Comparison of ENCODE assay signal across 1 cellular context in genomic region chr20:37526238-37526838, GRCh38.
TF ChIP-seq lines count a peak whose summit lies in the region.

No MANE protein-coding gene starts in this region.

TF ChIP-seq in HEK293, 187 proteins besides CTCF, POLR2A, EP300 and RAD21 (continued from another document and continues in another):
- TF ChIP-seq MEIS1 (CRISPR knock-in tag; IDR thresholded peaks at IDR 0.05; ENCODE audit: borderline replicate concordance), result no peak
- TF ChIP-seq ZNF747 (tag by site-specific recombination; IDR thresholded peaks at IDR 0.05), result no peak
- no peak; the same call in 1 of the 2 replicates for TF ChIP-seq ZNF335 (tag by site-specific recombination; conservative IDR thresholded peaks at IDR 0.05)
- TF ChIP-seq ZNF140 (tag by site-specific recombination; IDR thresholded peaks at IDR 0.05), result no peak
- no peak for TF ChIP-seq ATF2 (tag by site-specific recombination; IDR thresholded peaks at IDR 0.05; ENCODE audit: low read depth)
- TF ChIP-seq ZIC2 (tag by site-specific recombination; IDR thresholded peaks at IDR 0.05), result peak; percentile 91
- no peak for TF ChIP-seq ZNF221 (tag by site-specific recombination; IDR thresholded peaks at IDR 0.05; ENCODE audit: borderline replicate concordance)
- no peak for TF ChIP-seq ZNF514 (tag by site-specific recombination; IDR thresholded peaks at IDR 0.05)
- no peak for TF ChIP-seq ZNF488 (tag by site-specific recombination; IDR thresholded peaks at IDR 0.05)
- TF ChIP-seq ZNF24 (tag by site-specific recombination; IDR thresholded peaks at IDR 0.05), result no peak
- TF ChIP-seq ZBTB8A (tag by site-specific recombination; IDR thresholded peaks at IDR 0.05), result no peak
- TF ChIP-seq TSHZ1 (tag by site-specific recombination; IDR thresholded peaks at IDR 0.05; ENCODE audit: borderline replicate concordance), result no peak
- peak; percentile 97 for TF ChIP-seq GLIS1 (tag by site-specific recombination; IDR thresholded peaks at IDR 0.05)
- TF ChIP-seq SETDB1 (IDR thresholded peaks at IDR 0.05; ENCODE audit: insufficient read length, low read length), result no peak
- TF ChIP-seq ZXDB (tag by site-specific recombination; IDR thresholded peaks at IDR 0.05), result no peak
- TF ChIP-seq ZNF157 (tag by site-specific recombination; IDR thresholded peaks at IDR 0.05), result no peak
- no peak for TF ChIP-seq ZNF521 (tag by site-specific recombination; IDR thresholded peaks at IDR 0.05)
- TF ChIP-seq IKZF3 (tag by site-specific recombination; IDR thresholded peaks at IDR 0.05), result peak; percentile 63; the same call in 1 of the 2 replicates
- TF ChIP-seq ZNF112 (tag by site-specific recombination; IDR thresholded peaks at IDR 0.05), result no peak
- no peak for TF ChIP-seq ZNF19 (tag by site-specific recombination; IDR thresholded peaks at IDR 0.05; ENCODE audit: low read depth)
- peak; percentile 80 for TF ChIP-seq ZBTB17 (tag by site-specific recombination; IDR thresholded peaks at IDR 0.05)
- TF ChIP-seq KLF1 (tag by site-specific recombination; IDR thresholded peaks at IDR 0.05), result no peak
- TF ChIP-seq ZBTB49 (tag by site-specific recombination; IDR thresholded peaks at IDR 0.05; ENCODE audit: low read depth), result no peak
- TF ChIP-seq, protein P1, sequence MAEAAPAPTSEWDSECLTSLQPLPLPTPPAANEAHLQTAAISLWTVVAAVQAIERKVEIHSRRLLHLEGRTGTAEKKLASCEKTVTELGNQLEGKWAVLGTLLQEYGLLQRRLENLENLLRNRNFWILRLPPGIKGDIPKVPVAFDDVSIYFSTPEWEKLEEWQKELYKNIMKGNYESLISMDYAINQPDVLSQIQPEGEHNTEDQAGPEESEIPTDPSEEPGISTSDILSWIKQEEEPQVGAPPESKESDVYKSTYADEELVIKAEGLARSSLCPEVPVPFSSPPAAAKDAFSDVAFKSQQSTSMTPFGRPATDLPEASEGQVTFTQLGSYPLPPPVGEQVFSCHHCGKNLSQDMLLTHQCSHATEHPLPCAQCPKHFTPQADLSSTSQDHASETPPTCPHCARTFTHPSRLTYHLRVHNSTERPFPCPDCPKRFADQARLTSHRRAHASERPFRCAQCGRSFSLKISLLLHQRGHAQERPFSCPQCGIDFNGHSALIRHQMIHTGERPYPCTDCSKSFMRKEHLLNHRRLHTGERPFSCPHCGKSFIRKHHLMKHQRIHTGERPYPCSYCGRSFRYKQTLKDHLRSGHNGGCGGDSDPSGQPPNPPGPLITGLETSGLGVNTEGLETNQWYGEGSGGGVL (tag by site-specific recombination; IDR thresholded peaks at IDR 0.05), result peak; percentile 22; the same call in 1 of the 2 replicates
- TF ChIP-seq GLIS2 (tag by site-specific recombination; IDR thresholded peaks at IDR 0.05), result peak; percentile 53
- TF ChIP-seq, protein P2, sequence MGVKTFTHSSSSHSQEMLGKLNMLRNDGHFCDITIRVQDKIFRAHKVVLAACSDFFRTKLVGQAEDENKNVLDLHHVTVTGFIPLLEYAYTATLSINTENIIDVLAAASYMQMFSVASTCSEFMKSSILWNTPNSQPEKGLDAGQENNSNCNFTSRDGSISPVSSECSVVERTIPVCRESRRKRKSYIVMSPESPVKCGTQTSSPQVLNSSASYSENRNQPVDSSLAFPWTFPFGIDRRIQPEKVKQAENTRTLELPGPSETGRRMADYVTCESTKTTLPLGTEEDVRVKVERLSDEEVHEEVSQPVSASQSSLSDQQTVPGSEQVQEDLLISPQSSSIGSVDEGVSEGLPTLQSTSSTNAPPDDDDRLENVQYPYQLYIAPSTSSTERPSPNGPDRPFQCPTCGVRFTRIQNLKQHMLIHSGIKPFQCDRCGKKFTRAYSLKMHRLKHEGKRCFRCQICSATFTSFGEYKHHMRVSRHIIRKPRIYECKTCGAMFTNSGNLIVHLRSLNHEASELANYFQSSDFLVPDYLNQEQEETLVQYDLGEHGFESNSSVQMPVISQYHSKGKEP (tag by site-specific recombination; IDR thresholded peaks at IDR 0.05), result peak; percentile 65; the same call in 1 of the 2 replicates
- TF ChIP-seq ELK4 (IDR thresholded peaks at IDR 0.05; ENCODE audit: borderline replicate concordance, low read depth, low read length), result no peak
- TF ChIP-seq, protein P3, sequence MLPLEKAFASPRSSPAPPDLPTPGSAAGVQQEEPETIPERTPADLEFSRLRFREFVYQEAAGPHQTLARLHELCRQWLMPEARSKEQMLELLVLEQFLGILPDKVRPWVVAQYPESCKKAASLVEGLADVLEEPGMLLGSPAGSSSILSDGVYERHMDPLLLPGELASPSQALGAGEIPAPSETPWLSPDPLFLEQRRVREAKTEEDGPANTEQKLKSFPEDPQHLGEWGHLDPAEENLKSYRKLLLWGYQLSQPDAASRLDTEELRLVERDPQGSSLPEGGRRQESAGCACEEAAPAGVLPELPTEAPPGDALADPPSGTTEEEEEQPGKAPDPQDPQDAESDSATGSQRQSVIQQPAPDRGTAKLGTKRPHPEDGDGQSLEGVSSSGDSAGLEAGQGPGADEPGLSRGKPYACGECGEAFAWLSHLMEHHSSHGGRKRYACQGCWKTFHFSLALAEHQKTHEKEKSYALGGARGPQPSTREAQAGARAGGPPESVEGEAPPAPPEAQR (tag by site-specific recombination; IDR thresholded peaks at IDR 0.05), result no peak
- no peak for TF ChIP-seq TCF7L2 (IDR thresholded peaks at IDR 0.05; ENCODE audit: borderline replicate concordance, low read depth, low read length)
- TF ChIP-seq SCRT1 (tag by site-specific recombination; IDR thresholded peaks at IDR 0.05; ENCODE audit: borderline replicate concordance), result no peak
- peak; percentile 15; the same call in 1 of the 2 replicates for TF ChIP-seq ZEB2 (tag by site-specific recombination; IDR thresholded peaks at IDR 0.05)
- TF ChIP-seq BCL6B (tag by site-specific recombination; IDR thresholded peaks at IDR 0.05), result no peak
- TF ChIP-seq ZFHX2 (tag by site-specific recombination; conservative IDR thresholded peaks at IDR 0.05), result 0 out of 2 replicates have a peak, but pooled peaks have one; percentile 16
- no peak for TF ChIP-seq ZNF558 (tag by site-specific recombination; IDR thresholded peaks at IDR 0.05)
- no peak for TF ChIP-seq PRDM10 (tag by site-specific recombination; IDR thresholded peaks at IDR 0.05)
- TF ChIP-seq ZNF571 (tag by site-specific recombination; IDR thresholded peaks at IDR 0.05), result no peak
- no peak for TF ChIP-seq YY1 (tag by site-specific recombination; IDR thresholded peaks at IDR 0.05)
- no peak for TF ChIP-seq ZNF292 (tag by site-specific recombination; IDR thresholded peaks at IDR 0.05; ENCODE audit: borderline replicate concordance, low read depth)
- TF ChIP-seq ZBTB20 (tag by site-specific recombination; IDR thresholded peaks at IDR 0.05), result peak; percentile 94
